In genomic region chr12:15011162-15011561, GRCh38 we compare ENCODE assay signal across 1 cellular context.
TF ChIP-seq lines count a peak whose summit lies in the region.

No MANE protein-coding gene starts in this region.

TF ChIP-seq in IMR-90, 13 proteins besides CTCF, POLR2A, EP300 and RAD21:
- TF ChIP-seq RCOR1 (IDR thresholded peaks at IDR 0.05; ENCODE audit: insufficient replicate concordance, low read length) (no peak), MAZ (IDR thresholded peaks at IDR 0.05; ENCODE audit: borderline replicate concordance, low read depth, low read length) (no peak), RFX5 (IDR thresholded peaks at IDR 0.05; ENCODE audit: low read depth, low read length) (no peak), BHLHE40 (IDR thresholded peaks at IDR 0.05; ENCODE audit: low read depth, low read length) (no peak), MXI1 (IDR thresholded peaks at IDR 0.05; ENCODE audit: borderline replicate concordance, low read depth, low read length) (no peak), FOS (IDR thresholded peaks at IDR 0.05; ENCODE audit: low read depth, low read length) (no peak), ELK1 (IDR thresholded peaks at IDR 0.05; ENCODE audit: borderline replicate concordance, low read depth, low read length) (no peak), CEBPB (IDR thresholded peaks at IDR 0.05; ENCODE audit: low read depth, low read length) (no peak), NFE2L2 (IDR thresholded peaks at IDR 0.05; ENCODE audit: low read depth, low read length) (no peak), CHD1 (IDR thresholded peaks at IDR 0.05; ENCODE audit: low read depth, low read length) (no peak), USF2 (IDR thresholded peaks at IDR 0.05; ENCODE audit: low read depth, low read length) (no peak), SMC3 (IDR thresholded peaks at IDR 0.05; ENCODE audit: low read depth, low read length) (no peak), MAFK (IDR thresholded peaks at IDR 0.05; ENCODE audit: low read depth, low read length) (no peak)
